ENCODE assay signal across 8 cellular contexts in genomic region chr7:28926871-28927597, GRCh38. TPM values are rescaled to one million over a fixed set of nuclear protein-coding genes. Genes with fewer than 3 reads are reported as not detected.
DNase-seq lines count a peak whose midpoint lies in the region; ATAC-seq lines count a peak whose summit lies in the region.

No MANE protein-coding gene starts in this region.

- H3K9me3 Mint-ChIP-seq in activated CD4-positive, alpha-beta memory T cell treated with anti-CD3 and anti-CD28 coated beads, Interleukin-2, amount 10 ng/mL, durations not matched to agents 7 days and 5 days: no peaks in the 10 kb centered on the region
- no peaks in the 10 kb centered on the region for H3K9me3 Mint-ChIP-seq in memory B cell

- H3K27me3 ChIP-seq in endocrine pancreas (ENCODE audit: control insufficient read depth, insufficient read depth, low read length): no peaks in the 10 kb centered on the region

- peak overlapping the region; percentile 60 for H3K9ac ChIP-seq in endocrine pancreas (ENCODE audit: control insufficient read depth, insufficient read depth, low read length)

- peaks cover 28% of the 10 kb centered on the region for H3K27me3 Mint-ChIP-seq in activated CD4-positive, alpha-beta memory T cell treated with anti-CD3 and anti-CD28 coated beads, Interleukin-2, amount 10 ng/mL, durations not matched to agents 7 days and 5 days
- H3K27me3 Mint-ChIP-seq in memory B cell: peaks cover 3% of the 10 kb centered on the region

- H3K4me3 Mint-ChIP-seq in activated CD4-positive, alpha-beta memory T cell treated with anti-CD3 and anti-CD28 coated beads, Interleukin-2, amount 10 ng/mL, durations not matched to agents 7 days and 5 days: peak overlapping the region; percentile 72
- peak overlapping the region; percentile 85 for H3K4me3 Mint-ChIP-seq in memory B cell

- ATAC-seq in GM19467 (IDR thresholded peaks at IDR 0.05; ENCODE audit: unreplicated experiment) (peak; percentile 86), memory B cell (ENCODE audit: low read depth) (peak; percentile 97)

- H3K27ac Mint-ChIP-seq in activated CD4-positive, alpha-beta memory T cell treated with anti-CD3 and anti-CD28 coated beads, Interleukin-2, amount 10 ng/mL, durations not matched to agents 7 days and 5 days: no peak overlapping the region
- no peak overlapping the region for H3K27ac Mint-ChIP-seq in memory B cell

- CTCF ChIA-PET in activated CD4-positive, alpha-beta memory T cell treated with anti-CD3 and anti-CD28 coated beads, Interleukin-2, amount 10 ng/mL, durations not matched to agents 7 days and 5 days (lab: Charles Lee): interaction anchor here (0.6 to 9.0 kb wide), 32 partner anchors 8 to 489 kb away, joined by 3 to 88 read pairs (median 4); no protein-coding TSS in a partner anchor

- H3K4me3 ChIP-seq in endocrine pancreas (ENCODE audit: control insufficient read depth, insufficient read depth, low read length): peak overlapping the region; percentile 73

- POLR2A ChIA-PET in activated CD4-positive, alpha-beta memory T cell treated with anti-CD3 and anti-CD28 coated beads, Interleukin-2, amount 10 ng/mL, durations not matched to agents 7 days and 5 days (lab: Charles Lee): interaction anchor here (0.6 kb wide), 1 partner anchor 179 kb away, joined by 3 read pairs; no protein-coding TSS in a partner anchor

- H3K36me3 Mint-ChIP-seq in activated CD4-positive, alpha-beta memory T cell treated with anti-CD3 and anti-CD28 coated beads, Interleukin-2, amount 10 ng/mL, durations not matched to agents 7 days and 5 days (ENCODE audit: low read depth): no peaks in the 10 kb centered on the region
- no peaks in the 10 kb centered on the region for H3K36me3 Mint-ChIP-seq in memory B cell

- peaks cover 15% of the 10 kb centered on the region for H3K4me1 Mint-ChIP-seq in activated CD4-positive, alpha-beta memory T cell treated with anti-CD3 and anti-CD28 coated beads, Interleukin-2, amount 10 ng/mL, durations not matched to agents 7 days and 5 days
- H3K4me1 Mint-ChIP-seq in memory B cell: peaks cover 17% of the 10 kb centered on the region

- no peaks in the 10 kb centered on the region for H3K9me3 ChIP-seq in endocrine pancreas (ENCODE audit: control insufficient read depth, low read length)

- DNase-seq in COLO668 (lab: John Stamatoyannopoulos, UW; ENCODE audit: unreplicated experiment): peak; percentile 66
- DNase-seq in HPDE6-E6E7 (ENCODE audit: extremely low spot score): peak; percentile 63
- DNase-seq in NCI-H774 (lab: John Stamatoyannopoulos, UW): peak; percentile 88
- peak; percentile 61 for DNase-seq in activated CD4-positive, alpha-beta memory T cell treated with anti-CD3 and anti-CD28 coated beads, Interleukin-2, amount 10 ng/mL, durations not matched to agents 7 days and 5 days
- DNase-seq in memory B cell (ENCODE audit: low spot score in 2 of 2): peak; percentile 42 to 68
- DNase-seq in stimulated activated CD8-positive, alpha-beta memory T cell treated with anti-CD3 and anti-CD28 coated beads, Interleukin-2, amount 100 ng/mL, for 48 hours (ENCODE audit: low read depth in 2 of 2): peak; percentile 3 to 11

- H3K36me3 ChIP-seq in endocrine pancreas (ENCODE audit: control insufficient read depth, insufficient read depth, low read length): no peaks in the 10 kb centered on the region

- H3K4me1 ChIP-seq in endocrine pancreas (ENCODE audit: control insufficient read depth, insufficient read depth, low read length): peaks cover 5% of the 10 kb centered on the region

RNA-seq across cellular contexts. Expression of gene TRIL, which starts 31.1 kb away (rescaled TPM):
- total RNA-seq in activated CD4-positive, alpha-beta memory T cell treated with anti-CD3 and anti-CD28 coated beads, Interleukin-2, amount 10 ng/mL, durations not matched to agents 7 days and 5 days: under 1 TPM in 1 of 2 experiments, not detected in 1; 0.10 TPM

Comparison
In these comparisons a context has a peak if more than half of its experiments do, and no peak if none do; other contexts are left out.
1. Peak in every context shown above with its lines: DNase-seq, ATAC-seq and H3K4me3 ChIP-seq.
2. DNase-seq: peak in every context shown above with its lines; median percentile 88 in NCI-H774; 66 in COLO668; 63 in HPDE6-E6E7; 61 in activated CD4-positive, alpha-beta memory T cell treated with anti-CD3 and anti-CD28 coated beads, Interleukin-2, amount 10 ng/mL, durations not matched to agents 7 days and 5 days; 55 in memory B cell; 7 in stimulated activated CD8-positive, alpha-beta memory T cell treated with anti-CD3 and anti-CD28 coated beads, Interleukin-2, amount 100 ng/mL, for 48 hours.